ENCODE assay signal across 13 cellular contexts in genomic region chr4:93827272-93827947, GRCh38. TPM values are rescaled to one million over a fixed set of nuclear protein-coding genes. Genes with fewer than 3 reads are reported as not detected.
A peak's percentile ranks its signal among the peaks of the same experiment; 100 is the strongest.
DNase-seq lines count a peak whose midpoint lies in the region; ATAC-seq and TF ChIP-seq lines count a peak whose summit lies in the region.
"Had no signal": no experiment of that assay in that cellular context is flagged by ENCODE, and none has a peak within 500 bp of the region (broad histone marks: within the 10 kb centered on the region; RNA-seq: fewer than 3 reads in every experiment).

No MANE protein-coding gene starts in this region.

- DNase-seq in DMS53 treated with DMSO at 0.1 percent for 48 hours (lab: John Stamatoyannopoulos, UW; ENCODE audit: unreplicated experiment) (peak; percentile 11), DMS153 treated with DMSO at 0.1 percent for 48 hours (lab: John Stamatoyannopoulos, UW; ENCODE audit: unreplicated experiment) (no peak)
- DNase-seq: C1 segment of cervical spinal cord, gastrocnemius medialis had no signal

- peaks cover 94% of the 10 kb centered on the region for H3K27me3 Mint-ChIP-seq in nephron (ENCODE audit: low read depth)

- no peak overlapping the region for H3K27ac Mint-ChIP-seq in nephron

- H2AFZ ChIP-seq in KMS-11 (ENCODE audit: low read depth) = peak overlapping the region; percentile 96

- H3K27ac ChIP-seq in KMS-11 = no peak overlapping the region
- H3K27ac ChIP-seq: gastrocnemius medialis, SJSA1 had no signal

- H3K4me2 ChIP-seq in KMS-11 = peak overlapping the region; percentile 92

- no peaks in the 10 kb centered on the region for H3K9me3 Mint-ChIP-seq in nephron

- H3K9ac ChIP-seq in KMS-11 = no peak overlapping the region

- no peaks in the 10 kb centered on the region for H3K79me2 ChIP-seq in KMS-11 (ENCODE audit: insufficient read depth, low read depth)

- H3K36me3 Mint-ChIP-seq in nephron (ENCODE audit: low read depth) = no peaks in the 10 kb centered on the region

- H3K27me3 ChIP-seq in KMS-11 (ENCODE audit: insufficient read depth, low read depth) = no peaks in the 10 kb centered on the region

- H3K4me3 Mint-ChIP-seq in nephron = peak overlapping the region; percentile 84 to 86 (median 85)

- peaks cover 32% of the 10 kb centered on the region for H3K4me1 Mint-ChIP-seq in nephron

- ATAC-seq in esophagus mucosa (peak; percentile 58), HG02763 (IDR thresholded peaks at IDR 0.05; ENCODE audit: unreplicated experiment) (no peak), GM21381 (IDR thresholded peaks at IDR 0.05; ENCODE audit: unreplicated experiment) (no peak), GM19351 (IDR thresholded peaks at IDR 0.05; ENCODE audit: unreplicated experiment) (no peak)
- ATAC-seq: gastrocnemius medialis had no signal

- H4K20me1 ChIP-seq in KMS-11 (ENCODE audit: insufficient read depth) = no peaks in the 10 kb centered on the region

- no peak overlapping the region for H3K4me3 ChIP-seq in KMS-11 (IDR thresholded peaks at IDR 0.05; ENCODE audit: insufficient read depth, low read depth, low read length)

- H3K4me1 ChIP-seq in KMS-11 (ENCODE audit: low read depth, poor library complexity, severe bottlenecking) = peaks cover 4% of the 10 kb centered on the region

- TF ChIP-seq CTCF in KMS-11 (conservative IDR thresholded peaks at IDR 0.05; ENCODE audit: low read depth, low read length) (no peak), nephron (IDR thresholded peaks at IDR 0.05; ENCODE audit: unreplicated experiment in 3 of 3) (no peak)

- H3K36me3 ChIP-seq in KMS-11 (ENCODE audit: insufficient read depth) = no peaks in the 10 kb centered on the region
- H3K36me3 ChIP-seq: gastrocnemius medialis, SJSA1 had no signal

RNA-seq across cellular contexts. Expression of gene ATOH1, which starts 1.1 kb away (rescaled TPM):
- not detected for total RNA-seq in esophagus mucosa
- total RNA-seq: H4, SJSA1, skeletal muscle tissue had no signal
